ENCODE assay signal across 1 cellular context in the genomic region with DNA sequence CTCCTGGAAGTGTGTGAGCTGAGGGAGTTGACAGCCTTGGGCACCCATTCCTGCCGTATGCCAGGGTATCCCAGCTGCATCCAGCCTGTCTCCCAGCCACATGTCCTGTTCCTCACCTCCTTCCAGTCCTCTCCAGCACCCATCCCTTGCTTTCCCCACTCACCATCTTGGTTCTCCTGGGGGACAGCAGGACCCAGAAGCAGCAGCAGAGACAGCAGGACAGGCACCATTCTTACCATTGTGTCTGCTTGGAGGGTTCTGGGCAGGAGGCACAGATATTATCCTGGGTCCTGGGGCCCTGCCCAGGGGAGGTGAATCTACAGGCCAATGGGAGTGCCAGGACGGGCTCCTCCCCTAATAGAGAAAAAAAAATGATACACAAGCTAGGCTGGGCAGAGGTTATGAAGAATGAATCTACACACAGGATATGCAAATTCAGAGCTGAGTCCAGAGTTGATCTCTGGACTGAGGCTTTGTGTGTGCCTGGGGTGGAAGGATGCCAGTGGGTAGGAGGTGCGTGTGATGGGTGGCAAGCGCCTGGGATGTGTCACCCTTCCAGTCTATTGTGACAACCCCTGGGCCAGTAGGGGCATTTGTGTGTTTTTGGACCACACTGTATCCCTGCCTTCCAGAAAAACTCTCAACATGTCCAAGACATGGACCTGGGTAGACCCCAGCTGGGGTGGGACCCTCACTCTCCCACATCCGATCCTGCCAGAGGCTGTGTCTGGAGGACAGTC.
TF ChIP-seq lines count a peak whose summit lies in the region.

A gene (minus strand): TSS at position 250 of the 740 bp plus-strand sequence. CDS start 11 bp downstream, at position 239.

TF ChIP-seq in IMR-90, 13 proteins besides CTCF, POLR2A, EP300 and RAD21 (continued from another document):
- TF ChIP-seq, protein P1, sequence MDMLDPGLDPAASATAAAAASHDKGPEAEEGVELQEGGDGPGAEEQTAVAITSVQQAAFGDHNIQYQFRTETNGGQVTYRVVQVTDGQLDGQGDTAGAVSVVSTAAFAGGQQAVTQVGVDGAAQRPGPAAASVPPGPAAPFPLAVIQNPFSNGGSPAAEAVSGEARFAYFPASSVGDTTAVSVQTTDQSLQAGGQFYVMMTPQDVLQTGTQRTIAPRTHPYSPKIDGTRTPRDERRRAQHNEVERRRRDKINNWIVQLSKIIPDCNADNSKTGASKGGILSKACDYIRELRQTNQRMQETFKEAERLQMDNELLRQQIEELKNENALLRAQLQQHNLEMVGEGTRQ (IDR thresholded peaks at IDR 0.05; ENCODE audit: low read depth, low read length) = no peak
- no peak for TF ChIP-seq RCOR1 (IDR thresholded peaks at IDR 0.05; ENCODE audit: insufficient replicate concordance, low read length)
- no peak for TF ChIP-seq SMC3 (IDR thresholded peaks at IDR 0.05; ENCODE audit: low read depth, low read length)
- TF ChIP-seq CEBPB (IDR thresholded peaks at IDR 0.05; ENCODE audit: low read depth, low read length) = no peak
